1 cellular context compared by ENCODE assay signal in the genomic region with DNA sequence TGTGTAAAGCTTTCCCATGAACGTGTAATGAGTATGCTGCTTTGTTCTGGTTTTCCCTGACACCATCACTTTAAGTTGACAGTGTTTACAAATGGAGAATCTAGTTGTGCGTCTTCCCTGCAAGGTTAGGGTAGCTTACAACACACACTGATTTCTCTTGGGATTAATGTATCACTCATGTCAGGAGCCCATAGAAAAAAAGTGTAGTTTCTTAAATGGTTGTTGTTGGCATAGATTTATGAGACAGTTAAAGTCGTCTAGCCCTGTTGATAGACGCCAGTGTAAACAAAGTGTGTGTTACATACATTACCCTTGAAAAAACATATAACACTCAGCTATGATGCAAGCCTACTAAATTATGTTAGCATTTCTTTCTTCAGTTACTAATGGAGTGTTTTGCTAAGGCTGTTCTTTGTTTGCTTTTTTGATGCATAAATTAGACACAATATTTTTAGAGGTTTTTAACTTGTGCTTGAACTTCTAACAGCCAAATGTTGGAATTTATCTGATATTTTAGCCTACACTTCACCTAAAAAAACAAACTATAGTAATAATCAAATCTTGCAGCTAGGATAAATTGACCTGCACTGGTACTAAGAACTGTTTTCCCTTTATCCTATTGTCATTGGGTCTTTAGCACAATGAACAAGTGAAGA.
TF ChIP-seq lines count a peak whose summit lies in the region.

No MANE protein-coding gene starts in this region.

TF ChIP-seq in K562, 482 proteins besides CTCF, POLR2A, EP300 and RAD21:
- TF ChIP-seq PRPF4 (IDR thresholded peaks at IDR 0.05; ENCODE audit: insufficient read depth, low read depth, low read length, poor library complexity, severe bottlenecking) = no peak
- no peak for TF ChIP-seq NELFE (IDR thresholded peaks at IDR 0.05; ENCODE audit: insufficient read depth, insufficient read length)
- TF ChIP-seq CBFA2T2 (conservative IDR thresholded peaks at IDR 0.05) = no peak
- TF ChIP-seq BHLHE40 (IDR thresholded peaks at IDR 0.05; ENCODE audit: low read length) = no peak
- TF ChIP-seq CEBPB (tag; IDR thresholded peaks at IDR 0.05) = peak; percentile 23; the same call in 1 of the 2 replicates
- TF ChIP-seq RBBP5 (IDR thresholded peaks at IDR 0.05; ENCODE audit: borderline replicate concordance, insufficient read depth, low read length, poor library complexity, severe bottlenecking) = no peak
- no peak for TF ChIP-seq ZNF668 (CRISPR knock-in tag; IDR thresholded peaks at IDR 0.05)
- TF ChIP-seq TCF3 (CRISPR knock-in tag; IDR thresholded peaks at IDR 0.05) = no peak
- TF ChIP-seq SMARCE1 (IDR thresholded peaks at IDR 0.05) = no peak
- no peak for TF ChIP-seq CBX2 (IDR thresholded peaks at IDR 0.05; ENCODE audit: insufficient read depth, low read length, poor library complexity, severe bottlenecking)
- TF ChIP-seq, protein P1, sequence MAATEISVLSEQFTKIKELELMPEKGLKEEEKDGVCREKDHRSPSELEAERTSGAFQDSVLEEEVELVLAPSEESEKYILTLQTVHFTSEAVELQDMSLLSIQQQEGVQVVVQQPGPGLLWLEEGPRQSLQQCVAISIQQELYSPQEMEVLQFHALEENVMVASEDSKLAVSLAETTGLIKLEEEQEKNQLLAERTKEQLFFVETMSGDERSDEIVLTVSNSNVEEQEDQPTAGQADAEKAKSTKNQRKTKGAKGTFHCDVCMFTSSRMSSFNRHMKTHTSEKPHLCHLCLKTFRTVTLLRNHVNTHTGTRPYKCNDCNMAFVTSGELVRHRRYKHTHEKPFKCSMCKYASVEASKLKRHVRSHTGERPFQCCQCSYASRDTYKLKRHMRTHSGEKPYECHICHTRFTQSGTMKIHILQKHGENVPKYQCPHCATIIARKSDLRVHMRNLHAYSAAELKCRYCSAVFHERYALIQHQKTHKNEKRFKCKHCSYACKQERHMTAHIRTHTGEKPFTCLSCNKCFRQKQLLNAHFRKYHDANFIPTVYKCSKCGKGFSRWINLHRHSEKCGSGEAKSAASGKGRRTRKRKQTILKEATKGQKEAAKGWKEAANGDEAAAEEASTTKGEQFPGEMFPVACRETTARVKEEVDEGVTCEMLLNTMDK (IDR thresholded peaks at IDR 0.05; ENCODE audit: borderline replicate concordance, insufficient read depth, low read depth, low read length, poor library complexity, severe bottlenecking) = no peak
- TF ChIP-seq, protein P2, sequence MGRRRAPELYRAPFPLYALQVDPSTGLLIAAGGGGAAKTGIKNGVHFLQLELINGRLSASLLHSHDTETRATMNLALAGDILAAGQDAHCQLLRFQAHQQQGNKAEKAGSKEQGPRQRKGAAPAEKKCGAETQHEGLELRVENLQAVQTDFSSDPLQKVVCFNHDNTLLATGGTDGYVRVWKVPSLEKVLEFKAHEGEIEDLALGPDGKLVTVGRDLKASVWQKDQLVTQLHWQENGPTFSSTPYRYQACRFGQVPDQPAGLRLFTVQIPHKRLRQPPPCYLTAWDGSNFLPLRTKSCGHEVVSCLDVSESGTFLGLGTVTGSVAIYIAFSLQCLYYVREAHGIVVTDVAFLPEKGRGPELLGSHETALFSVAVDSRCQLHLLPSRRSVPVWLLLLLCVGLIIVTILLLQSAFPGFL (CRISPR knock-in tag; IDR thresholded peaks at IDR 0.05) = no peak
- TF ChIP-seq HCFC1 (IDR thresholded peaks at IDR 0.05; ENCODE audit: low read depth, low read length) = no peak
- TF ChIP-seq, protein P3, sequence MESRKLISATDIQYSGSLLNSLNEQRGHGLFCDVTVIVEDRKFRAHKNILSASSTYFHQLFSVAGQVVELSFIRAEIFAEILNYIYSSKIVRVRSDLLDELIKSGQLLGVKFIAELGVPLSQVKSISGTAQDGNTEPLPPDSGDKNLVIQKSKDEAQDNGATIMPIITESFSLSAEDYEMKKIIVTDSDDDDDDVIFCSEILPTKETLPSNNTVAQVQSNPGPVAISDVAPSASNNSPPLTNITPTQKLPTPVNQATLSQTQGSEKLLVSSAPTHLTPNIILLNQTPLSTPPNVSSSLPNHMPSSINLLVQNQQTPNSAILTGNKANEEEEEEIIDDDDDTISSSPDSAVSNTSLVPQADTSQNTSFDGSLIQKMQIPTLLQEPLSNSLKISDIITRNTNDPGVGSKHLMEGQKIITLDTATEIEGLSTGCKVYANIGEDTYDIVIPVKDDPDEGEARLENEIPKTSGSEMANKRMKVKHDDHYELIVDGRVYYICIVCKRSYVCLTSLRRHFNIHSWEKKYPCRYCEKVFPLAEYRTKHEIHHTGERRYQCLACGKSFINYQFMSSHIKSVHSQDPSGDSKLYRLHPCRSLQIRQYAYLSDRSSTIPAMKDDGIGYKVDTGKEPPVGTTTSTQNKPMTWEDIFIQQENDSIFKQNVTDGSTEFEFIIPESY (CRISPR knock-in tag; IDR thresholded peaks at IDR 0.05) = no peak
- peak; percentile 91 for TF ChIP-seq MEIS2 (IDR thresholded peaks at IDR 0.05; ENCODE audit: partially characterized antibody)
- no peak for TF ChIP-seq ZC3H11A (IDR thresholded peaks at IDR 0.05; ENCODE audit: low read depth, low read length)
- TF ChIP-seq U2AF2 (optimal IDR thresholded peaks at IDR 0.05; ENCODE audit: low read depth, low read length) = no peak
- TF ChIP-seq HMG20A (CRISPR knock-in tag; conservative IDR thresholded peaks at IDR 0.05) = no peak
- TF ChIP-seq EHMT2 (IDR thresholded peaks at IDR 0.05) = no peak
- no peak for TF ChIP-seq RAD51 (IDR thresholded peaks at IDR 0.05; ENCODE audit: borderline replicate concordance, low read depth)
- TF ChIP-seq ZNF146 (CRISPR knock-in tag; IDR thresholded peaks at IDR 0.05; ENCODE audit: unreplicated experiment) = no peak
- TF ChIP-seq WHSC1 (IDR thresholded peaks at IDR 0.05; ENCODE audit: low read length) = no peak
- TF ChIP-seq DACH1 (IDR thresholded peaks at IDR 0.05; ENCODE audit: partially characterized antibody) = no peak
- TF ChIP-seq, protein P4, sequence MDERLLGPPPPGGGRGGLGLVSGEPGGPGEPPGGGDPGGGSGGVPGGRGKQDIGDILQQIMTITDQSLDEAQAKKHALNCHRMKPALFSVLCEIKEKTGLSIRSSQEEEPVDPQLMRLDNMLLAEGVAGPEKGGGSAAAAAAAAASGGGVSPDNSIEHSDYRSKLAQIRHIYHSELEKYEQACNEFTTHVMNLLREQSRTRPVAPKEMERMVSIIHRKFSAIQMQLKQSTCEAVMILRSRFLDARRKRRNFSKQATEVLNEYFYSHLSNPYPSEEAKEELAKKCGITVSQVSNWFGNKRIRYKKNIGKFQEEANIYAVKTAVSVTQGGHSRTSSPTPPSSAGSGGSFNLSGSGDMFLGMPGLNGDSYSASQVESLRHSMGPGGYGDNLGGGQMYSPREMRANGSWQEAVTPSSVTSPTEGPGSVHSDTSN (CRISPR knock-in tag; IDR thresholded peaks at IDR 0.05; ENCODE audit: low read depth) = no peak
- TF ChIP-seq, protein P4 (tag; conservative IDR thresholded peaks at IDR 0.05; ENCODE audit: low read depth) = peak; percentile 81
- TF ChIP-seq, protein P5, sequence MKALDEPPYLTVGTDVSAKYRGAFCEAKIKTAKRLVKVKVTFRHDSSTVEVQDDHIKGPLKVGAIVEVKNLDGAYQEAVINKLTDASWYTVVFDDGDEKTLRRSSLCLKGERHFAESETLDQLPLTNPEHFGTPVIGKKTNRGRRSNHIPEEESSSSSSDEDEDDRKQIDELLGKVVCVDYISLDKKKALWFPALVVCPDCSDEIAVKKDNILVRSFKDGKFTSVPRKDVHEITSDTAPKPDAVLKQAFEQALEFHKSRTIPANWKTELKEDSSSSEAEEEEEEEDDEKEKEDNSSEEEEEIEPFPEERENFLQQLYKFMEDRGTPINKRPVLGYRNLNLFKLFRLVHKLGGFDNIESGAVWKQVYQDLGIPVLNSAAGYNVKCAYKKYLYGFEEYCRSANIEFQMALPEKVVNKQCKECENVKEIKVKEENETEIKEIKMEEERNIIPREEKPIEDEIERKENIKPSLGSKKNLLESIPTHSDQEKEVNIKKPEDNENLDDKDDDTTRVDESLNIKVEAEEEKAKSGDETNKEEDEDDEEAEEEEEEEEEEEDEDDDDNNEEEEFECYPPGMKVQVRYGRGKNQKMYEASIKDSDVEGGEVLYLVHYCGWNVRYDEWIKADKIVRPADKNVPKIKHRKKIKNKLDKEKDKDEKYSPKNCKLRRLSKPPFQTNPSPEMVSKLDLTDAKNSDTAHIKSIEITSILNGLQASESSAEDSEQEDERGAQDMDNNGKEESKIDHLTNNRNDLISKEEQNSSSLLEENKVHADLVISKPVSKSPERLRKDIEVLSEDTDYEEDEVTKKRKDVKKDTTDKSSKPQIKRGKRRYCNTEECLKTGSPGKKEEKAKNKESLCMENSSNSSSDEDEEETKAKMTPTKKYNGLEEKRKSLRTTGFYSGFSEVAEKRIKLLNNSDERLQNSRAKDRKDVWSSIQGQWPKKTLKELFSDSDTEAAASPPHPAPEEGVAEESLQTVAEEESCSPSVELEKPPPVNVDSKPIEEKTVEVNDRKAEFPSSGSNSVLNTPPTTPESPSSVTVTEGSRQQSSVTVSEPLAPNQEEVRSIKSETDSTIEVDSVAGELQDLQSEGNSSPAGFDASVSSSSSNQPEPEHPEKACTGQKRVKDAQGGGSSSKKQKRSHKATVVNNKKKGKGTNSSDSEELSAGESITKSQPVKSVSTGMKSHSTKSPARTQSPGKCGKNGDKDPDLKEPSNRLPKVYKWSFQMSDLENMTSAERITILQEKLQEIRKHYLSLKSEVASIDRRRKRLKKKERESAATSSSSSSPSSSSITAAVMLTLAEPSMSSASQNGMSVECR (CRISPR knock-in tag; IDR thresholded peaks at IDR 0.05) = no peak
- TF ChIP-seq ZNF316 (IDR thresholded peaks at IDR 0.05) = no peak
- no peak for TF ChIP-seq CEBPG (CRISPR knock-in tag; IDR thresholded peaks at IDR 0.05)
- TF ChIP-seq CEBPG (tag; conservative IDR thresholded peaks at IDR 0.05 in 1 of 2, IDR thresholded peaks at IDR 0.05 in 1 of 2) = peak in 1 of 2 experiments; percentile 60; a peak in 2 of 4 replicates
- no peak for TF ChIP-seq KHSRP (IDR thresholded peaks at IDR 0.05)
- no peak for TF ChIP-seq SIRT6 (IDR thresholded peaks at IDR 0.05; ENCODE audit: low read depth, low read length)
- TF ChIP-seq FOXA3 (CRISPR knock-in tag; conservative IDR thresholded peaks at IDR 0.05 in 1 of 2, IDR thresholded peaks at IDR 0.05 in 1 of 2) = 0 out of 4 replicates have a peak, but pooled peaks of 1 of the 2 experiments have one; percentile 21
- TF ChIP-seq KDM1A (IDR thresholded peaks at IDR 0.05) = peak in 1 of 2 experiments; percentile 20; a peak in 1 of 4 replicates
- TF ChIP-seq, protein P6, sequence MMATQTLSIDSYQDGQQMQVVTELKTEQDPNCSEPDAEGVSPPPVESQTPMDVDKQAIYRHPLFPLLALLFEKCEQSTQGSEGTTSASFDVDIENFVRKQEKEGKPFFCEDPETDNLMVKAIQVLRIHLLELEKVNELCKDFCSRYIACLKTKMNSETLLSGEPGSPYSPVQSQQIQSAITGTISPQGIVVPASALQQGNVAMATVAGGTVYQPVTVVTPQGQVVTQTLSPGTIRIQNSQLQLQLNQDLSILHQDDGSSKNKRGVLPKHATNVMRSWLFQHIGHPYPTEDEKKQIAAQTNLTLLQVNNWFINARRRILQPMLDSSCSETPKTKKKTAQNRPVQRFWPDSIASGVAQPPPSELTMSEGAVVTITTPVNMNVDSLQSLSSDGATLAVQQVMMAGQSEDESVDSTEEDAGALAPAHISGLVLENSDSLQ (IDR thresholded peaks at IDR 0.05) = peak; percentile 28; the same call in 1 of the 2 replicates
- TF ChIP-seq KLF13 (tag; IDR thresholded peaks at IDR 0.05; ENCODE audit: borderline replicate concordance, low read depth) = no peak
- TF ChIP-seq, protein P7, sequence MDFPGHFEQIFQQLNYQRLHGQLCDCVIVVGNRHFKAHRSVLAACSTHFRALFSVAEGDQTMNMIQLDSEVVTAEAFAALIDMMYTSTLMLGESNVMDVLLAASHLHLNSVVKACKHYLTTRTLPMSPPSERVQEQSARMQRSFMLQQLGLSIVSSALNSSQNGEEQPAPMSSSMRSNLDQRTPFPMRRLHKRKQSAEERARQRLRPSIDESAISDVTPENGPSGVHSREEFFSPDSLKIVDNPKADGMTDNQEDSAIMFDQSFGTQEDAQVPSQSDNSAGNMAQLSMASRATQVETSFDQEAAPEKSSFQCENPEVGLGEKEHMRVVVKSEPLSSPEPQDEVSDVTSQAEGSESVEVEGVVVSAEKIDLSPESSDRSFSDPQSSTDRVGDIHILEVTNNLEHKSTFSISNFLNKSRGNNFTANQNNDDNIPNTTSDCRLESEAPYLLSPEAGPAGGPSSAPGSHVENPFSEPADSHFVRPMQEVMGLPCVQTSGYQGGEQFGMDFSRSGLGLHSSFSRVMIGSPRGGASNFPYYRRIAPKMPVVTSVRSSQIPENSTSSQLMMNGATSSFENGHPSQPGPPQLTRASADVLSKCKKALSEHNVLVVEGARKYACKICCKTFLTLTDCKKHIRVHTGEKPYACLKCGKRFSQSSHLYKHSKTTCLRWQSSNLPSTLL (IDR thresholded peaks at IDR 0.05) = no peak
- no peak for TF ChIP-seq NONO (IDR thresholded peaks at IDR 0.05; ENCODE audit: low read depth in 2 of 2, low read length in 1 of 2)
- no peak for TF ChIP-seq GATAD2A (IDR thresholded peaks at IDR 0.05)
- no peak for TF ChIP-seq NR2C2 (CRISPR knock-in tag; IDR thresholded peaks at IDR 0.05)
- TF ChIP-seq NR2C2 (tag; IDR thresholded peaks at IDR 0.05) = no peak
- TF ChIP-seq ZNF140 (CRISPR knock-in tag; IDR thresholded peaks at IDR 0.05) = no peak
- no peak for TF ChIP-seq TOE1 (IDR thresholded peaks at IDR 0.05; ENCODE audit: borderline replicate concordance)
- TF ChIP-seq TOE1 (CRISPR knock-in tag; IDR thresholded peaks at IDR 0.05; ENCODE audit: borderline replicate concordance, low read depth) = no peak
- no peak for TF ChIP-seq SRSF7 (optimal IDR thresholded peaks at IDR 0.05; ENCODE audit: low read depth, low read length)
